Comparison of ENCODE assay signal across 1 cellular context in the genomic region with DNA sequence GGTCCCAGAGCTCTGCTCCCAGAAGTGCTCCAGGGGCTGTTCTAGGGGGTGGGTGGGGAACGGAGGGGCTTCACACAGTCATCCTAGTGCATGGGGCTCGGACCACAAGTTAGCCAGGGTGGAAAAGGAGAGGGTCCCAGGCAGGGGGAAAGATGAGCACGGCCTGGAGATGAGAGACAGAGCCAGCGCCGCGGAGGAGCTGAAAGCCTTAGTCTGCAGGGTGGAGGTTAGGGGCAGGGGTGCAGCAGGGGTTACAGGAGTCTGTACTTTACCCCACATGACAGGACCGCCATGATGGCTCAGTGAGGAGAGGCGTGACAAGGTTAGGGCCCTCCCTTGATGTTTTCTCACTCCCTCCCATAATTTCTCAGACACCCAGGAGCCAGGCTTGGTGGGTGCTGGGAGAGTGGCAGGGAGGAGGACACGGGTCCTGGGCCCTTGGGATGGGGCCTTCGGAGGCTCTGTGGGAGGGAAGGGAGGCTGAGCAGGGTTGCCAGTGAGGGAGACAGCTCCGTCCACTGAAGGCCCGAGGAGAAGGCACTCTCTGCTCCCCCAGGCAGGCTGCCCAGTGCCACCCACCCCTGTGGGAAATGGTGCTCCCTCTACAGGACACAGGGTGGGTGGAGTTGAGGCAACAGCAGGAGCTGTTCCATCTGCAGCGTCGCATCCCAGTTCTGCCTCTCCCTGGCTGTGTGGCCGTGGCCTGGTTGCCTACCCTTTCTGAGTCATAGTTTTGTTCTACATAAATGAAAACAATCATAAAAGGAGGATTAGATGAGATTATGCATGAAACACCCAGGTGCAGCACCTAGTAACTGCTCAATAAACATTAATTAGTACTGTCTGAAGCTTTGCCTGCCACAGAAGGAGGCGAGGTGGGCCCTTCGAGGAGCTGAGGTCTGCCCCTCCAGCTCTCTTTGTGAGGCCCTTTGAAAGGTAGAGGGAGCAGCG.
TF ChIP-seq lines count a peak whose summit lies in the region.

No MANE protein-coding gene starts in this region.

TF ChIP-seq in IMR-90, 13 proteins besides CTCF, POLR2A, EP300 and RAD21:
- TF ChIP-seq CHD1 (IDR thresholded peaks at IDR 0.05; ENCODE audit: low read depth, low read length), result no peak
- no peak for TF ChIP-seq USF2 (IDR thresholded peaks at IDR 0.05; ENCODE audit: low read depth, low read length)
- TF ChIP-seq, protein P1, sequence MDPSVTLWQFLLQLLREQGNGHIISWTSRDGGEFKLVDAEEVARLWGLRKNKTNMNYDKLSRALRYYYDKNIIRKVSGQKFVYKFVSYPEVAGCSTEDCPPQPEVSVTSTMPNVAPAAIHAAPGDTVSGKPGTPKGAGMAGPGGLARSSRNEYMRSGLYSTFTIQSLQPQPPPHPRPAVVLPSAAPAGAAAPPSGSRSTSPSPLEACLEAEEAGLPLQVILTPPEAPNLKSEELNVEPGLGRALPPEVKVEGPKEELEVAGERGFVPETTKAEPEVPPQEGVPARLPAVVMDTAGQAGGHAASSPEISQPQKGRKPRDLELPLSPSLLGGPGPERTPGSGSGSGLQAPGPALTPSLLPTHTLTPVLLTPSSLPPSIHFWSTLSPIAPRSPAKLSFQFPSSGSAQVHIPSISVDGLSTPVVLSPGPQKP (IDR thresholded peaks at IDR 0.05; ENCODE audit: borderline replicate concordance, low read depth, low read length), result no peak
- TF ChIP-seq MXI1 (IDR thresholded peaks at IDR 0.05; ENCODE audit: borderline replicate concordance, low read depth, low read length), result no peak
- no peak for TF ChIP-seq SMC3 (IDR thresholded peaks at IDR 0.05; ENCODE audit: low read depth, low read length)
- TF ChIP-seq NFE2L2 (IDR thresholded peaks at IDR 0.05; ENCODE audit: low read depth, low read length), result no peak
- no peak for TF ChIP-seq CEBPB (IDR thresholded peaks at IDR 0.05; ENCODE audit: low read depth, low read length)
- TF ChIP-seq FOS (IDR thresholded peaks at IDR 0.05; ENCODE audit: low read depth, low read length), result no peak
- no peak for TF ChIP-seq RFX5 (IDR thresholded peaks at IDR 0.05; ENCODE audit: low read depth, low read length)
- no peak for TF ChIP-seq BHLHE40 (IDR thresholded peaks at IDR 0.05; ENCODE audit: low read depth, low read length)
- no peak for TF ChIP-seq RCOR1 (IDR thresholded peaks at IDR 0.05; ENCODE audit: insufficient replicate concordance, low read length)
- no peak for TF ChIP-seq MAFK (IDR thresholded peaks at IDR 0.05; ENCODE audit: low read depth, low read length)
- no peak for TF ChIP-seq MAZ (IDR thresholded peaks at IDR 0.05; ENCODE audit: borderline replicate concordance, low read depth, low read length)
